In the genomic region with DNA sequence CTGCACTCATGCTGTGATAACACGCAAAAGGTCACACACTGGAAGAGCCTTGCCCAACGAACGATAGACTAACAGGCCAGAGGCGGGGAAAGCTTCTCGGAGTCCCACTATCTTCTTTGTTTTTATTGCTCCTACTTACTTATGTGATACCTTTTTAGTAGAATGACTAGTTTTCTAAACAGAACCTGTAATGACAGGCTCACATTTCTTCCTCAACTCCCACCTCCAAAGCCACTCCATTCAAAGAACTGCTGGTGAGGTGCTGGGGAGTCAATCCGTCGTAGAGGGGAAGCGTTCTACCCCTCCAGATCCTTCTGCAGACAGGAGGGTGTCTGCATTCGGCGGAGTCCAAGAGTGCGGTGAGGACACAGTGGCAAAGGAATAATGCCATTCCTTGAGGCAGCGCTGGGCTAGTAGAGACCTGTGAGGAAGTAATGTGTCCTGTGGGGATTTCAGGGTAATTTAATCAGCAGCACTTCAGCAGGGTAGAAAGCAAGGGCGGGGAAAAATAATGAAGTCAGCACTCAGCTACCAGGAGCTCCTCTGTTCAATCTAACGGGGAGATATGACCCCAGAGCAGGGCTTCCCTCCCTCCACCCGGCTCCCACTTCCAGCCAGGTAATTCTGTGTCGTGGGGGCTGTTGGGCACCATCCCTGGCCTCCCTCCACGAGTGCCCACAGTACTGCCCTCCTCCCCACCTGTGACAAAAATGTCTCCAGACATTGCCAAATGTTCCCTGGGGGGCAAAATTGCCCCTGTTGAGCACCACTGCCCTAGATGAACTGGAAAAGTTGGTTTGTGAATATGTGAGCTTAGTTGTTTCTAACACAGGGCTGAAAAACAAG, we compare ENCODE assay signal across 21 cellular contexts. TPM values are rescaled to one million over a fixed set of nuclear protein-coding genes. Genes with fewer than 3 reads are reported as not detected.
DNase-seq lines count a peak whose midpoint lies in the region; ATAC-seq, FAIRE-seq and TF ChIP-seq lines count a peak whose summit lies in the region.
"Had no signal": no experiment of that assay in that cellular context is flagged by ENCODE, and none has a peak within 500 bp of the region (broad histone marks: within the 10 kb centered on the region; RNA-seq: fewer than 3 reads in every experiment).

No MANE protein-coding gene starts in this region.

- ATAC-seq in stimulated activated effector memory CD8-positive, alpha-beta T cell treated with anti-CD3 and anti-CD28 coated beads, Interleukin-12 subunit alpha, Interleukin-12 subunit beta, amount 100 ng/mL, for 72 hours = no peak
- ATAC-seq: left colon had no signal

- no peak overlapping the region for H2AFZ ChIP-seq in neural progenitor cell (replicated peaks)

- H3K9me3 ChIP-seq in neural progenitor cell (ENCODE audit: low read depth) = no peaks in the 10 kb centered on the region
- H3K9me3 ChIP-seq: pancreas, SJSA1 had no signal

- H3F3A ChIP-seq in neural progenitor cell (ENCODE audit: low read depth) = peaks cover 18% of the 10 kb centered on the region

- FAIRE-seq in bronchial epithelial cell (lab: Jason Lieb, UNC) = no peak
- FAIRE-seq: pancreas had no signal

- peaks cover 50% of the 10 kb centered on the region for H3K36me3 Mint-ChIP-seq in stimulated activated effector memory CD8-positive, alpha-beta T cell treated with anti-CD3 and anti-CD28 coated beads, Interleukin-12 subunit alpha, Interleukin-12 subunit beta, amount 100 ng/mL, for 72 hours
- peaks cover 16% of the 10 kb centered on the region for H3K36me3 Mint-ChIP-seq in neural progenitor cell

- DNase-seq in DMS153 (lab: John Stamatoyannopoulos, UW) (peak; percentile 11), DMS153 treated with DMSO at 0.1 percent for 48 hours (lab: John Stamatoyannopoulos, UW; ENCODE audit: unreplicated experiment) (no peak), NCI-H2107 (lab: John Stamatoyannopoulos, UW) (peak; percentile 71), bronchial epithelial cell (ENCODE audit: low read depth) (peak; percentile 83), neural progenitor cell (ENCODE audit: low spot score) (no peak), NCI-H1105 treated with DMSO at 0.1 percent for 48 hours (lab: John Stamatoyannopoulos, UW) (no peak), DMS53 treated with DMSO at 0.1 percent for 48 hours (lab: John Stamatoyannopoulos, UW; ENCODE audit: unreplicated experiment) (no peak)
- DNase-seq in stimulated activated effector memory CD8-positive, alpha-beta T cell treated with anti-CD3 and anti-CD28 coated beads, Interleukin-12 subunit alpha, Interleukin-12 subunit beta, amount 100 ng/mL, for 72 hours (ENCODE audit: low spot score in 2 of 2) = no peak
- DNase-seq: 8988T; activated CD4-positive, alpha-beta T cell treated with anti-CD3 and anti-CD28 coated beads, Interleukin-2, amount 10 ng/mL, durations not matched to agents 24 days and 14 days; activated naive CD8-positive, alpha-beta T cell treated with anti-CD3 and anti-CD28 coated beads, Interleukin-2, amount 10 ng/mL, durations not matched to agents 7 days and 5 days; caudate nucleus; CD4-positive, alpha-beta T cell; effector memory CD4-positive, alpha-beta T cell; KBM-7; left colon; NCI-H1048; OCI-M1; pancreas; trophoblast cell had no signal

- H3K4me3 ChIP-seq in bronchial epithelial cell (ENCODE audit: low read depth, low read length) (peak overlapping the region; percentile 7), neural progenitor cell (no peak overlapping the region)
- H3K4me3 ChIP-seq: pancreas, SJSA1 had no signal

- H3K27ac ChIP-seq in neural progenitor cell = no peak overlapping the region
- H3K27ac ChIP-seq: SJSA1 had no signal

- peaks cover 16% of the 10 kb centered on the region for H3K27me3 Mint-ChIP-seq in neural progenitor cell (ENCODE audit: insufficient read depth, low read depth)

- TF ChIP-seq CTCF in bronchial epithelial cell (IDR thresholded peaks at IDR 0.05; ENCODE audit: insufficient read depth, low read length, severe bottlenecking) (no peak), neural progenitor cell (IDR thresholded peaks at IDR 0.05) (no peak)

- H4K20me1 ChIP-seq in neural progenitor cell (ENCODE audit: low read depth) = peaks cover 6% of the 10 kb centered on the region

- no peak overlapping the region for H3K9ac ChIP-seq in neural progenitor cell

- H3K36me3 ChIP-seq in bronchial epithelial cell (ENCODE audit: control insufficient read depth, insufficient read depth, low read length) (peaks cover 4% of the 10 kb centered on the region), neural progenitor cell (no peaks in the 10 kb centered on the region)

- no peaks in the 10 kb centered on the region for H3K9me3 Mint-ChIP-seq in stimulated activated effector memory CD8-positive, alpha-beta T cell treated with anti-CD3 and anti-CD28 coated beads, Interleukin-12 subunit alpha, Interleukin-12 subunit beta, amount 100 ng/mL, for 72 hours
- no peaks in the 10 kb centered on the region for H3K9me3 Mint-ChIP-seq in neural progenitor cell
- H3K9me3 Mint-ChIP-seq: activated CD4-positive, alpha-beta T cell treated with anti-CD3 and anti-CD28 coated beads, Interleukin-2, amount 10 ng/mL, durations not matched to agents 24 days and 14 days; activated naive CD8-positive, alpha-beta T cell treated with anti-CD3 and anti-CD28 coated beads, Interleukin-2, amount 10 ng/mL, durations not matched to agents 7 days and 5 days; CD4-positive, alpha-beta T cell had no signal

- H3K79me2 ChIP-seq in neural progenitor cell (ENCODE audit: low read depth) = no peaks in the 10 kb centered on the region

- peaks cover 2% of the 10 kb centered on the region for H3K27me3 ChIP-seq in bronchial epithelial cell (ENCODE audit: control insufficient read depth, insufficient read depth, low read length)
- peaks cover 15% of the 10 kb centered on the region for H3K27me3 ChIP-seq in neural progenitor cell
- H3K27me3 ChIP-seq: pancreas had no signal

- H3K27ac Mint-ChIP-seq in stimulated activated effector memory CD8-positive, alpha-beta T cell treated with anti-CD3 and anti-CD28 coated beads, Interleukin-12 subunit alpha, Interleukin-12 subunit beta, amount 100 ng/mL, for 72 hours = peak overlapping the region; percentile 49
- H3K27ac Mint-ChIP-seq in neural progenitor cell = no peak overlapping the region
- H3K27ac Mint-ChIP-seq: activated CD4-positive, alpha-beta T cell treated with anti-CD3 and anti-CD28 coated beads, Interleukin-2, amount 10 ng/mL, durations not matched to agents 24 days and 14 days; activated naive CD8-positive, alpha-beta T cell treated with anti-CD3 and anti-CD28 coated beads, Interleukin-2, amount 10 ng/mL, durations not matched to agents 7 days and 5 days; CD4-positive, alpha-beta T cell had no signal

- peaks cover 18% of the 10 kb centered on the region for H3K4me1 ChIP-seq in neural progenitor cell

- peaks cover 11% of the 10 kb centered on the region for H3K4me1 Mint-ChIP-seq in stimulated activated effector memory CD8-positive, alpha-beta T cell treated with anti-CD3 and anti-CD28 coated beads, Interleukin-12 subunit alpha, Interleukin-12 subunit beta, amount 100 ng/mL, for 72 hours
- H3K4me1 Mint-ChIP-seq in neural progenitor cell = peaks cover 69% of the 10 kb centered on the region

- H3K4me2 ChIP-seq in neural progenitor cell = no peak overlapping the region

- H3K4me3 Mint-ChIP-seq in stimulated activated effector memory CD8-positive, alpha-beta T cell treated with anti-CD3 and anti-CD28 coated beads, Interleukin-12 subunit alpha, Interleukin-12 subunit beta, amount 100 ng/mL, for 72 hours = no peak overlapping the region
- no peak overlapping the region for H3K4me3 Mint-ChIP-seq in neural progenitor cell
- H3K4me3 Mint-ChIP-seq: activated CD4-positive, alpha-beta T cell treated with anti-CD3 and anti-CD28 coated beads, Interleukin-2, amount 10 ng/mL, durations not matched to agents 24 days and 14 days; activated naive CD8-positive, alpha-beta T cell treated with anti-CD3 and anti-CD28 coated beads, Interleukin-2, amount 10 ng/mL, durations not matched to agents 7 days and 5 days; CD4-positive, alpha-beta T cell had no signal

RNA-seq across cellular contexts. Expression of a gene that starts 25.2 kb away (rescaled TPM):
- total RNA-seq in bronchial epithelial cell = 27.8 and 29.7 TPM in 2 replicates
- 40.4 and 41.9 TPM in 2 replicates for total RNA-seq in neural progenitor cell (ENCODE audit: low replicate concordance)

RNA-seq across cellular contexts. Expression of a gene that starts 25.4 kb away (rescaled TPM):
- 0.26 TPM in 2 replicates for total RNA-seq in bronchial epithelial cell
- 26.9 and 30.8 TPM in 2 replicates for total RNA-seq in neural progenitor cell (ENCODE audit: low replicate concordance)

Comparison
In these comparisons a context has a peak if more than half of its experiments do, and no peak if none do; other contexts are left out.
1. DNase-seq: peak in DMS153 (single experiment), NCI-H2107 (single experiment) and bronchial epithelial cell (single experiment); none in DMS153 treated with DMSO at 0.1 percent for 48 hours (single experiment), stimulated activated effector memory CD8-positive, alpha-beta T cell treated with anti-CD3 and anti-CD28 coated beads, Interleukin-12 subunit alpha, Interleukin-12 subunit beta, amount 100 ng/mL, for 72 hours (0 of 2), neural progenitor cell (single experiment), NCI-H1105 treated with DMSO at 0.1 percent for 48 hours (single experiment) and DMS53 treated with DMSO at 0.1 percent for 48 hours (single experiment).
2. RNA of a gene that starts 25.4 kb away (total RNA-seq): 26.9 to 30.8 TPM in neural progenitor cell; 0.26 TPM in bronchial epithelial cell; every median in the first group is over 10 times any median in the second.